In the genomic region with DNA sequence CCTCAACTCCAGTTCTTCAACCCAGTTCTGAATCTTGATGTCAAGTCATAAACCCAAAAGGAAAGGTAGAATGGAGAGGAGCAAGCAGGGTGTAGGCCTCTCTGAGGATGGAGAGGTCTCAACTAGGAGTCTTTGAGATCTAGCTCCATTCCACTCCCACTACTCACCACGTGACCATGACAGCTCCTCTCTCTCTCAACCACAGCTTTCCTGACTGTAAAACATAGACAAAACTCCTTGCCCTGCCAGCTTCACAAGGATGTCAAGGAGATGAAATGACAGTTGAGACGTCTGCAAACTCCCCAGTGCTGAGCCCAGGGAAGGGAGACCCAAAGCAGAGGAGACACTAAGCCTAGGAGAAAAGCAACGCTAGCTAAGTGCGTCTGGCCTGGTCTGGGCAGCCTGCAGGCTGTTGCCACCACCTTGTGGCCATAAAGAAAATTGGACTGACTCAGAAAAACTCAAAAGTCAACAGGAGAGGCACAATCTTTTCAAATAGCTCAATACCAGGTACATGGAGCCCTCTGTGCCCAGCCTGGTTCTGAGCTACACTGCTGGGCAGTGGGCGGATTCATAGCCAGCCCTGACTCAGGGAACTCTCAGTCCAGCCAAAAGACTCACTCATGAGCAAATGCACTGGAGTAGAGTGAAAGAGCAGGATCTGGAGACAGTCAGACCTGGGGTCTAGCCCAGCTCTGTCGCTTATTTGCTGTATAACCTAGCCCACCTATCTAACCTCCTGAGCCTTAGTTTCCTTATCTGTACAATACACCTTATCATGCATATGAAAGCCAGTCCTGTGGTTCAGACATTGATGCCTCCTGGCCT, we compare ENCODE assay signal across 7 cellular contexts. TPM values are rescaled to one million over a fixed set of nuclear protein-coding genes. Genes with fewer than 3 reads are reported as not detected.
DNase-seq lines count a peak whose midpoint lies in the region; ATAC-seq and TF ChIP-seq lines count a peak whose summit lies in the region.

No MANE protein-coding gene starts in this region.

- H3K79me2 ChIP-seq in Karpas-422 (ENCODE audit: low read length): peaks cover 29% of the 10 kb centered on the region

- H3K27me3 ChIP-seq in Karpas-422 (ENCODE audit: low read length): no peaks in the 10 kb centered on the region

- H3K4me1 Mint-ChIP-seq in brain: peaks cover 48% of the 10 kb centered on the region

- H3K27ac Mint-ChIP-seq in brain: peak overlapping the region; percentile 18 to 84 (median 67)

- ATAC-seq in SK-N-SH treated with all-trans-retinoic acid at 6 μM for 48 hours: peak; percentile 67
- no peak for ATAC-seq in HG03378 (IDR thresholded peaks at IDR 0.05; ENCODE audit: unreplicated experiment)

- H3K27ac ChIP-seq in Karpas-422 (ENCODE audit: low read length): no peak overlapping the region

- no peaks in the 10 kb centered on the region for H3K9me2 ChIP-seq in Karpas-422 (replicated peaks; ENCODE audit: insufficient read depth, low read length)

- H3K4me3 ChIP-seq in Karpas-422 (ENCODE audit: low read length): no peak overlapping the region

- no peaks in the 10 kb centered on the region; the same call in 1 of the 2 replicates for H4K20me1 ChIP-seq in Karpas-422 (ENCODE audit: insufficient read depth, low read depth, low read length)

- no peaks in the 10 kb centered on the region for H3K9me3 ChIP-seq in Karpas-422 (ENCODE audit: low read length)

- H3K4me3 Mint-ChIP-seq in brain: peak overlapping the region; percentile 11 to 78 (median 73)

- peak overlapping the region; percentile 45 for H3K4me2 ChIP-seq in Karpas-422 (ENCODE audit: low read depth, low read length, poor library complexity, severe bottlenecking)

- H3K27me3 Mint-ChIP-seq in brain: peaks cover 9% of the 10 kb centered on the region

- H3K4me1 ChIP-seq in Karpas-422 (ENCODE audit: low read length): peaks cover 28% of the 10 kb centered on the region

- H3K36me3 Mint-ChIP-seq in brain: peaks cover 15% of the 10 kb centered on the region

- TF ChIP-seq CTCF in brain (conservative IDR thresholded peaks at IDR 0.05): peak; percentile 81 to 92

- peak; percentile 68 for DNase-seq in EH (ENCODE audit: low read depth)
- DNase-seq in Karpas-422: peak; percentile 85
- DNase-seq in inferior parietal cortex (ENCODE audit: extremely low spot score): peak; percentile 68
- peak; percentile 24 to 36 for DNase-seq in stimulated activated CD4-positive, alpha-beta T cell treated with anti-CD3 and anti-CD28 coated beads, Interleukin-2, amount 100 ng/mL, for 24 hours

- H3K9ac ChIP-seq in Karpas-422 (ENCODE audit: low read length): no peak overlapping the region

- 0 out of 2 replicates have a peak, but pooled peaks cover 2% of the 10 kb centered on the region for H3K36me3 ChIP-seq in Karpas-422 (ENCODE audit: insufficient read depth, low read length)

- H3K9me3 Mint-ChIP-seq in brain: peaks cover 0 to 6% (median 0%) of the 10 kb centered on the region in 5 experiments

- H2AFZ ChIP-seq in Karpas-422 (ENCODE audit: low read length): no peak overlapping the region

TF ChIP-seq in SK-N-SH treated with all-trans-retinoic acid at 6 μM for 48 hours, 23 proteins besides CTCF, POLR2A, EP300 and RAD21 (continues in another document):
- TF ChIP-seq SNAI2 (CRISPR knock-in tag; IDR thresholded peaks at IDR 0.05) (no peak), BACH2 (CRISPR knock-in tag; IDR thresholded peaks at IDR 0.05; ENCODE audit: borderline replicate concordance) (no peak), GLIS3 (CRISPR knock-in tag; IDR thresholded peaks at IDR 0.05) (no peak), ZC3H10 (CRISPR knock-in tag; IDR thresholded peaks at IDR 0.05) (no peak), ISL1 (CRISPR knock-in tag; IDR thresholded peaks at IDR 0.05) (no peak), OSR1 (CRISPR knock-in tag; IDR thresholded peaks at IDR 0.05) (no peak), ARNTL (CRISPR knock-in tag; IDR thresholded peaks at IDR 0.05; ENCODE audit: borderline replicate concordance, low read depth) (no peak), ESRRG (CRISPR knock-in tag; IDR thresholded peaks at IDR 0.05) (no peak), TCF4 (CRISPR knock-in tag; IDR thresholded peaks at IDR 0.05; ENCODE audit: borderline replicate concordance) (no peak), ZNF8 (CRISPR knock-in tag; IDR thresholded peaks at IDR 0.05) (no peak), ZFP30 (CRISPR knock-in tag; IDR thresholded peaks at IDR 0.05) (no peak), TOX (CRISPR knock-in tag; IDR thresholded peaks at IDR 0.05; ENCODE audit: borderline replicate concordance) (no peak), RARB (CRISPR knock-in tag; IDR thresholded peaks at IDR 0.05) (no peak), ZFP3 (CRISPR knock-in tag; IDR thresholded peaks at IDR 0.05) (no peak), CSDC2 (CRISPR knock-in tag; IDR thresholded peaks at IDR 0.05) (no peak)
- TF ChIP-seq, protein P1, sequence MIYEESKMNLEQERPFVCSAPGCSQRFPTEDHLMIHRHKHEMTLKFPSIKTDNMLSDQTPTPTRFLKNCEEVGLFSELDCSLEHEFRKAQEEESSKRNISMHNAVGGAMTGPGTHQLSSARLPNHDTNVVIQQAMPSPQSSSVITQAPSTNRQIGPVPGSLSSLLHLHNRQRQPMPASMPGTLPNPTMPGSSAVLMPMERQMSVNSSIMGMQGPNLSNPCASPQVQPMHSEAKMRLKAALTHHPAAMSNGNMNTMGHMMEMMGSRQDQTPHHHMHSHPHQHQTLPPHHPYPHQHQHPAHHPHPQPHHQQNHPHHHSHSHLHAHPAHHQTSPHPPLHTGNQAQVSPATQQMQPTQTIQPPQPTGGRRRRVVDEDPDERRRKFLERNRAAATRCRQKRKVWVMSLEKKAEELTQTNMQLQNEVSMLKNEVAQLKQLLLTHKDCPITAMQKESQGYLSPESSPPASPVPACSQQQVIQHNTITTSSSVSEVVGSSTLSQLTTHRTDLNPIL (CRISPR knock-in tag; IDR thresholded peaks at IDR 0.05; ENCODE audit: low read depth): no peak
- TF ChIP-seq, protein P2, sequence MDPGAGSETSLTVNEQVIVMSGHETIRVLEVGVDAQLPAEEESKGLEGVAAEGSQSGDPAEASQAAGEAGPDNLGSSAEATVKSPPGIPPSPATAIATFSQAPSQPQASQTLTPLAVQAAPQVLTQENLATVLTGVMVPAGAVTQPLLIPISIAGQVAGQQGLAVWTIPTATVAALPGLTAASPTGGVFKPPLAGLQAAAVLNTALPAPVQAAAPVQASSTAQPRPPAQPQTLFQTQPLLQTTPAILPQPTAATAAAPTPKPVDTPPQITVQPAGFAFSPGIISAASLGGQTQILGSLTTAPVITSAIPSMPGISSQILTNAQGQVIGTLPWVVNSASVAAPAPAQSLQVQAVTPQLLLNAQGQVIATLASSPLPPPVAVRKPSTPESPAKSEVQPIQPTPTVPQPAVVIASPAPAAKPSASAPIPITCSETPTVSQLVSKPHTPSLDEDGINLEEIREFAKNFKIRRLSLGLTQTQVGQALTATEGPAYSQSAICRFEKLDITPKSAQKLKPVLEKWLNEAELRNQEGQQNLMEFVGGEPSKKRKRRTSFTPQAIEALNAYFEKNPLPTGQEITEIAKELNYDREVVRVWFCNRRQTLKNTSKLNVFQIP (CRISPR knock-in tag; IDR thresholded peaks at IDR 0.05; ENCODE audit: borderline replicate concordance, low read depth): no peak
- TF ChIP-seq, protein P3, sequence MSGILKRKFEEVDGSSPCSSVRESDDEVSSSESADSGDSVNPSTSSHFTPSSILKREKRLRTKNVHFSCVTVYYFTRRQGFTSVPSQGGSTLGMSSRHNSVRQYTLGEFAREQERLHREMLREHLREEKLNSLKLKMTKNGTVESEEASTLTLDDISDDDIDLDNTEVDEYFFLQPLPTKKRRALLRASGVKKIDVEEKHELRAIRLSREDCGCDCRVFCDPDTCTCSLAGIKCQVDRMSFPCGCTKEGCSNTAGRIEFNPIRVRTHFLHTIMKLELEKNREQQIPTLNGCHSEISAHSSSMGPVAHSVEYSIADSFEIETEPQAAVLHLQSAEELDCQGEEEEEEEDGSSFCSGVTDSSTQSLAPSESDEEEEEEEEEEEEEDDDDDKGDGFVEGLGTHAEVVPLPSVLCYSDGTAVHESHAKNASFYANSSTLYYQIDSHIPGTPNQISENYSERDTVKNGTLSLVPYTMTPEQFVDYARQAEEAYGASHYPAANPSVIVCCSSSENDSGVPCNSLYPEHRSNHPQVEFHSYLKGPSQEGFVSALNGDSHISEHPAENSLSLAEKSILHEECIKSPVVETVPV (CRISPR knock-in tag; IDR thresholded peaks at IDR 0.05): no peak
- TF ChIP-seq, protein P4, sequence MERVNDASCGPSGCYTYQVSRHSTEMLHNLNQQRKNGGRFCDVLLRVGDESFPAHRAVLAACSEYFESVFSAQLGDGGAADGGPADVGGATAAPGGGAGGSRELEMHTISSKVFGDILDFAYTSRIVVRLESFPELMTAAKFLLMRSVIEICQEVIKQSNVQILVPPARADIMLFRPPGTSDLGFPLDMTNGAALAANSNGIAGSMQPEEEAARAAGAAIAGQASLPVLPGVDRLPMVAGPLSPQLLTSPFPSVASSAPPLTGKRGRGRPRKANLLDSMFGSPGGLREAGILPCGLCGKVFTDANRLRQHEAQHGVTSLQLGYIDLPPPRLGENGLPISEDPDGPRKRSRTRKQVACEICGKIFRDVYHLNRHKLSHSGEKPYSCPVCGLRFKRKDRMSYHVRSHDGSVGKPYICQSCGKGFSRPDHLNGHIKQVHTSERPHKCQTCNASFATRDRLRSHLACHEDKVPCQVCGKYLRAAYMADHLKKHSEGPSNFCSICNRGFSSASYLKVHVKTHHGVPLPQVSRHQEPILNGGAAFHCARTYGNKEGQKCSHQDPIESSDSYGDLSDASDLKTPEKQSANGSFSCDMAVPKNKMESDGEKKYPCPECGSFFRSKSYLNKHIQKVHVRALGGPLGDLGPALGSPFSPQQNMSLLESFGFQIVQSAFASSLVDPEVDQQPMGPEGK (CRISPR knock-in tag; IDR thresholded peaks at IDR 0.05; ENCODE audit: borderline replicate concordance): no peak

RNA-seq across cellular contexts. Expression of a gene that starts 3.4 kb away (rescaled TPM):
- 22.2 and 33.1 TPM in 2 replicates for total RNA-seq in Karpas-422 (2014; rRNA removed; shearing (Covaris generic); ENCODE audit: low replicate concordance)
- 28.6 TPM for polyA plus RNA-seq in brain (ENCODE audit: insufficient read depth, low read depth, low replicate concordance)

Comparison
In these comparisons a context has a peak if more than half of its experiments do, and no peak if none do; other contexts are left out.
1. DNase-seq: peak in every context shown above with its lines; median percentile 85 in Karpas-422; 68 in EH; 68 in inferior parietal cortex; 30 in stimulated activated CD4-positive, alpha-beta T cell treated with anti-CD3 and anti-CD28 coated beads, Interleukin-2, amount 100 ng/mL, for 24 hours.